18 cellular contexts compared by ENCODE assay signal in the genomic region with DNA sequence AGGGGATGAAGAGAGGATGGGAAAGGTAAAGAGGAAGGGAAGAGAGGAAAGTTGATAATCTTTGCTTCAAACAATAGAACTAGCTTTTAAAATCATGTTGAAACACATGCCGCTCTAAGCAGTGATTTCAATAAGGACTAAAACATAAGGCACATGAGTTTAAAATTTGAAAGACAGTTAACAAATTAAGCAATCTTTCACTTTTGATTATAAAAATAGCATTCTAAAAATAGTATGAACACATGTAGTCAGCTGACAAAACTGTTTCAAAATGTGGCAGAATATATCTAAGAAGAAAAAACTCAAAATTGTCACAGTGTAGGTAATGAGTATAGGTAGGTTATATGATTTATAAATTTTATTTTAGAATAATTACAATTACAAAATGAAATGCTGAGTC. TPM values are rescaled to one million over a fixed set of nuclear protein-coding genes. Genes with fewer than 3 reads are reported as not detected.
DNase-seq lines count a peak whose midpoint lies in the region; ATAC-seq, FAIRE-seq and TF ChIP-seq lines count a peak whose summit lies in the region.
"Had no signal": no experiment of that assay in that cellular context is flagged by ENCODE, and none has a peak within 500 bp of the region (broad histone marks: within the 10 kb centered on the region; RNA-seq: fewer than 3 reads in every experiment).

No MANE protein-coding gene starts in this region.

- TF ChIP-seq POLR2A in body of pancreas (IDR thresholded peaks at IDR 0.05) (no peak), tibial nerve (IDR thresholded peaks at IDR 0.05) (no peak)

- H3K9me3 Mint-ChIP-seq in stimulated activated naive CD8-positive, alpha-beta T cell treated with anti-CD3 and anti-CD28 coated beads, Interleukin-15, Interleukin-2, amounts not matched to agents 100 ng/mL and 50 ng/mL, for 24 hours, result no peaks in the 10 kb centered on the region
- H3K9me3 Mint-ChIP-seq: activated CD8-positive, alpha-beta T cell treated with anti-CD3 and anti-CD28 coated beads for 36 hours; T-helper 1 cell treated with Interleukin-12 subunit alpha and Interleukin-12 subunit beta and Interleukin-4 antibody, amounts not matched to agents 30 μg/mL and 1 μg/mL, for 36 hours had no signal

- peak; percentile 39 for FAIRE-seq in TTC549 (lab: Jason Lieb, UNC)

- TF ChIP-seq EP300 in tibial nerve (IDR thresholded peaks at IDR 0.05), result no peak

- no peak overlapping the region for H3K4me3 ChIP-seq in mesenchymal stem cell (ENCODE audit: insufficient read depth in 1 of 2, low read depth in 1 of 2, low read length in 2 of 2)
- H3K4me3 ChIP-seq in body of pancreas, result no peak overlapping the region
- H3K4me3 ChIP-seq in tibial nerve, result no peak overlapping the region
- no peak overlapping the region for H3K4me3 ChIP-seq in PC-9
- H3K4me3 ChIP-seq: lung, MG63, Peyer's patch had no signal

- no peak overlapping the region for H2BK12ac ChIP-seq in mesenchymal stem cell (ENCODE audit: low read length in 2 of 2)

- H3K36me3 ChIP-seq in mesenchymal stem cell (ENCODE audit: control insufficient read depth in 1 of 2, insufficient read depth in 2 of 2, low read depth in 1 of 2, low read length in 2 of 2) (peaks cover 3 to 61% of the 10 kb centered on the region in 2 experiments), body of pancreas (replicated peaks in 1 of 2; ENCODE audit: insufficient read depth in 1 of 2, low read depth in 2 of 2) (peaks cover 4 to 5% of the 10 kb centered on the region in 2 donors), tibial nerve (peaks cover 0 to 38% (median 0%) of the 10 kb centered on the region in 3 donors), PC-9 (ENCODE audit: low read depth) (0 out of 2 replicates have a peak, but pooled peaks cover 17% of the 10 kb centered on the region)

- no peak for TF ChIP-seq CTCF in body of pancreas (IDR thresholded peaks at IDR 0.05)
- no peak for TF ChIP-seq CTCF in tibial nerve (IDR thresholded peaks at IDR 0.05)
- TF ChIP-seq CTCF in PC-9 (conservative IDR thresholded peaks at IDR 0.05), result no peak

- H3K9me2 ChIP-seq in PC-9 (ENCODE audit: insufficient read depth), result no peaks in the 10 kb centered on the region

- H2BK120ac ChIP-seq in mesenchymal stem cell (ENCODE audit: low read depth, low read length), result no peak overlapping the region

- H3K4me1 ChIP-seq in mesenchymal stem cell (ENCODE audit: control insufficient read depth, insufficient read depth, low read depth, low read length), result peaks cover 3% of the 10 kb centered on the region
- peaks cover 15% of the 10 kb centered on the region for H3K4me1 ChIP-seq in body of pancreas
- peaks cover 0 to 30% (median 6%) of the 10 kb centered on the region in 4 donors for H3K4me1 ChIP-seq in tibial nerve
- H3K4me1 ChIP-seq in PC-9 (replicated peaks; ENCODE audit: insufficient read depth), result no peaks in the 10 kb centered on the region

- H3K79me2 ChIP-seq in PC-9 (ENCODE audit: low read depth), result peaks cover 27% of the 10 kb centered on the region

- DNase-seq in stimulated activated naive CD8-positive, alpha-beta T cell treated with anti-CD3 and anti-CD28 coated beads, Interleukin-15, Interleukin-2, amounts not matched to agents 100 U/mL and 50 U/mL, for 24 hours, result no peak
- no peak for DNase-seq in mesenchymal stem cell
- no peak for DNase-seq in body of pancreas
- no peak for DNase-seq in tibial nerve (ENCODE audit: low spot score in 2 of 2)
- DNase-seq in PC-9, result no peak
- DNase-seq: activated CD8-positive, alpha-beta T cell treated with anti-CD3 and anti-CD28 coated beads for 36 hours; DMS79; hippocampal formation; MG63; NCI-H2171; nucleus accumbens; Peyer's patch; stimulated activated CD8-positive, alpha-beta memory T cell treated with anti-CD3 and anti-CD28 coated beads, Interleukin-4, amount 100 ng/mL, for 48 hours had no signal

- H3K4ac ChIP-seq in mesenchymal stem cell (ENCODE audit: low read depth in 1 of 2, low read length in 2 of 2), result no peak overlapping the region

- H3K23ac ChIP-seq in mesenchymal stem cell (ENCODE audit: low read length in 2 of 2), result no peak overlapping the region

- H4K20me1 ChIP-seq in PC-9 (ENCODE audit: insufficient read depth), result peaks cover 16% of the 10 kb centered on the region

- peak overlapping the region; percentile 11 for H3K9ac ChIP-seq in mesenchymal stem cell (ENCODE audit: low read length)

- no peak overlapping the region for H3K18ac ChIP-seq in mesenchymal stem cell (ENCODE audit: low read depth in 1 of 2, low read length in 2 of 2)

- H3K4me3 Mint-ChIP-seq in stimulated activated naive CD8-positive, alpha-beta T cell treated with anti-CD3 and anti-CD28 coated beads, Interleukin-15, Interleukin-2, amounts not matched to agents 100 ng/mL and 50 ng/mL, for 24 hours, result no peak overlapping the region
- H3K4me3 Mint-ChIP-seq: activated CD8-positive, alpha-beta T cell treated with anti-CD3 and anti-CD28 coated beads for 36 hours; T-helper 1 cell treated with Interleukin-12 subunit alpha and Interleukin-12 subunit beta and Interleukin-4 antibody, amounts not matched to agents 30 μg/mL and 1 μg/mL, for 36 hours had no signal

- no peak overlapping the region for H4K8ac ChIP-seq in mesenchymal stem cell (ENCODE audit: low read length)

- no peak overlapping the region for H3K27ac ChIP-seq in mesenchymal stem cell (ENCODE audit: low read length, poor library complexity, severe bottlenecking)
- peak overlapping the region in 1 of 4 donors; percentile 16 for H3K27ac ChIP-seq in body of pancreas
- H3K27ac ChIP-seq in tibial nerve, result no peak overlapping the region
- no peak overlapping the region for H3K27ac ChIP-seq in PC-9
- H3K27ac ChIP-seq: Peyer's patch had no signal

- no CpG with 5 or more reads among the region's 1 CpG for WGBS in mesenchymal stem cell
- 76 to 83% methylated on average over 1 of the region's 1 CpG for WGBS in body of pancreas, 2 donors
- WGBS in tibial nerve, 2 donors, result 88 to 91% methylated on average over 1 of the region's 1 CpG

- CTCF ChIA-PET in PC-9 (lab: Charles Lee), result no interaction called here

- no peak overlapping the region for H3K14ac ChIP-seq in mesenchymal stem cell (ENCODE audit: low read length in 2 of 2)

- no peaks in the 10 kb centered on the region for H3K27me3 ChIP-seq in mesenchymal stem cell (ENCODE audit: control insufficient read depth in 1 of 2, insufficient read depth in 1 of 2, low read length in 2 of 2)
- H3K27me3 ChIP-seq in body of pancreas, result no peaks in the 10 kb centered on the region
- no peaks in the 10 kb centered on the region for H3K27me3 ChIP-seq in tibial nerve
- no peaks in the 10 kb centered on the region for H3K27me3 ChIP-seq in PC-9 (ENCODE audit: insufficient read depth, low read depth)
- H3K27me3 ChIP-seq: MG63, Peyer's patch had no signal

- H3F3A ChIP-seq in PC-9 (ENCODE audit: insufficient read depth, low read depth), result peaks cover 9% of the 10 kb centered on the region; the same call in 1 of the 2 replicates

- H2AFZ ChIP-seq in mesenchymal stem cell (ENCODE audit: low read depth, low read length) (no peak overlapping the region), PC-9 (no peak overlapping the region)

- no peaks in the 10 kb centered on the region for H3K27me3 Mint-ChIP-seq in stimulated activated naive CD8-positive, alpha-beta T cell treated with anti-CD3 and anti-CD28 coated beads, Interleukin-15, Interleukin-2, amounts not matched to agents 100 ng/mL and 50 ng/mL, for 24 hours
- H3K27me3 Mint-ChIP-seq: activated CD8-positive, alpha-beta T cell treated with anti-CD3 and anti-CD28 coated beads for 36 hours had no signal

- no peak for ATAC-seq in stimulated activated naive CD8-positive, alpha-beta T cell treated with anti-CD3 and anti-CD28 coated beads, Interleukin-15, Interleukin-2, amounts not matched to agents 100 U/mL and 50 U/mL, for 24 hours
- no peak for ATAC-seq in body of pancreas
- no peak for ATAC-seq in HG02763 (IDR thresholded peaks at IDR 0.05; ENCODE audit: unreplicated experiment)
- ATAC-seq: activated CD8-positive, alpha-beta T cell treated with anti-CD3 and anti-CD28 coated beads for 36 hours had no signal

- intact Hi-C loops in body of pancreas (cut with DNase I), result no loop called here
- intact Hi-C loops in PC-9 (cut with micrococcal nuclease; ENCODE audit: unreplicated experiment), result no loop called here

- H3K9me3 ChIP-seq in mesenchymal stem cell (ENCODE audit: control insufficient read depth, low read length) (no peaks in the 10 kb centered on the region), body of pancreas (peaks cover 0 to 5% (median 0%) of the 10 kb centered on the region in 3 donors), tibial nerve (no peaks in the 10 kb centered on the region), PC-9 (ENCODE audit: insufficient read depth, low read depth) (no peaks in the 10 kb centered on the region)
- H3K9me3 ChIP-seq: MG63, Peyer's patch had no signal

- H3K79me1 ChIP-seq in mesenchymal stem cell (replicated peaks; ENCODE audit: low read length, poor library complexity, severe bottlenecking), result peaks cover 13% of the 10 kb centered on the region

- no peak overlapping the region for H2BK5ac ChIP-seq in mesenchymal stem cell (ENCODE audit: low read depth, low read length, poor library complexity, severe bottlenecking)

- H4K91ac ChIP-seq in mesenchymal stem cell (ENCODE audit: low read length), result no peak overlapping the region

- peaks cover 60% of the 10 kb centered on the region for H3K36me3 Mint-ChIP-seq in stimulated activated naive CD8-positive, alpha-beta T cell treated with anti-CD3 and anti-CD28 coated beads, Interleukin-15, Interleukin-2, amounts not matched to agents 100 ng/mL and 50 ng/mL, for 24 hours (ENCODE audit: low read depth)

- peaks cover 35% of the 10 kb centered on the region for H3K4me1 Mint-ChIP-seq in stimulated activated naive CD8-positive, alpha-beta T cell treated with anti-CD3 and anti-CD28 coated beads, Interleukin-15, Interleukin-2, amounts not matched to agents 100 ng/mL and 50 ng/mL, for 24 hours (ENCODE audit: low read depth)

- no peak overlapping the region for H2BK15ac ChIP-seq in mesenchymal stem cell (ENCODE audit: low read depth, poor library complexity, severe bottlenecking)

- no peak overlapping the region for H3K4me2 ChIP-seq in mesenchymal stem cell (ENCODE audit: low read length, poor library complexity, severe bottlenecking)
- H3K4me2 ChIP-seq in PC-9, result no peak overlapping the region

- H3K27ac Mint-ChIP-seq in stimulated activated naive CD8-positive, alpha-beta T cell treated with anti-CD3 and anti-CD28 coated beads, Interleukin-15, Interleukin-2, amounts not matched to agents 100 ng/mL and 50 ng/mL, for 24 hours, result peak overlapping the region; percentile 81
- H3K27ac Mint-ChIP-seq: activated CD8-positive, alpha-beta T cell treated with anti-CD3 and anti-CD28 coated beads for 36 hours; T-helper 1 cell treated with Interleukin-12 subunit alpha and Interleukin-12 subunit beta and Interleukin-4 antibody, amounts not matched to agents 30 μg/mL and 1 μg/mL, for 36 hours had no signal

- POLR2A ChIA-PET in PC-9 (lab: Charles Lee; ENCODE audit: unreplicated experiment), result no interaction called here

- no TSS peak for BruUV-seq in PC-9 (replicated peaks; lab: Mats Ljungman, UMichigan)

- no peak overlapping the region for H2AK5ac ChIP-seq in mesenchymal stem cell (ENCODE audit: low read length, severe bottlenecking)

RNA-seq across cellular contexts. Expression of a gene that starts 25.3 kb away (rescaled TPM):
- 27.0 TPM for polyA plus RNA-seq in mesenchymal stem cell (2013, experiment 1 of 2)
- 26.9 TPM for polyA plus RNA-seq in mesenchymal stem cell (2013, experiment 2 of 2)
- total RNA-seq in body of pancreas (10 to 100 TPM; 19.1 to 28.0 TPM), tibial nerve (10 to 100 TPM; 32.4 to 50.6 (median 38.5) TPM), PC-9 (2021) (58.3 and 99.5 TPM in 2 replicates)
